13 cellular contexts compared by ENCODE assay signal in genomic region chr7:124033807-124034753, GRCh38. TPM values are rescaled to one million over a fixed set of nuclear protein-coding genes. Genes with fewer than 3 reads are reported as not detected.
DNase-seq lines count a peak whose midpoint lies in the region; ATAC-seq and TF ChIP-seq lines count a peak whose summit lies in the region.
"Had no signal": no experiment of that assay in that cellular context is flagged by ENCODE, and none has a peak within 500 bp of the region (broad histone marks: within the 10 kb centered on the region; RNA-seq: fewer than 3 reads in every experiment).

No MANE protein-coding gene starts in this region.

- TF ChIP-seq CTCF in Calu3 (IDR thresholded peaks at IDR 0.05; ENCODE audit: unreplicated experiment), result no peak
- TF ChIP-seq CTCF in glutamatergic neuron (IDR thresholded peaks at IDR 0.05; ENCODE audit: partially characterized antibody, unreplicated experiment), result no peak
- no peak for TF ChIP-seq CTCF in PC-3 (conservative IDR thresholded peaks at IDR 0.05; ENCODE audit: low read depth, low read length)

- no peaks in the 10 kb centered on the region for H3K9me3 Mint-ChIP-seq in Calu3 (ENCODE audit: low read depth, unreplicated experiment)
- H3K9me3 Mint-ChIP-seq in glutamatergic neuron (ENCODE audit: unreplicated experiment), result peaks cover 4% of the 10 kb centered on the region

- CTCF ChIA-PET in Calu3 (lab: Charles Lee) (no interaction called here), PC-3 (lab: Charles Lee) (no interaction called here)

- H3K4me3 Mint-ChIP-seq in Calu3 (ENCODE audit: low read depth, unreplicated experiment), result peak overlapping the region; percentile 98
- peak overlapping the region; percentile 81 for H3K4me3 Mint-ChIP-seq in glutamatergic neuron (ENCODE audit: unreplicated experiment)

- H3K79me2 ChIP-seq in PC-3 (ENCODE audit: low read length), result no peaks in the 10 kb centered on the region

- POLR2A ChIA-PET in PC-3 (lab: Charles Lee; ENCODE audit: unreplicated experiment), result no interaction called here

- H3K27me3 ChIP-seq in PC-3 (ENCODE audit: low read length), result peaks cover 80% of the 10 kb centered on the region

- H3K27me3 Mint-ChIP-seq in Calu3 (ENCODE audit: unreplicated experiment), result peaks cover 79% of the 10 kb centered on the region
- peaks cover 16% of the 10 kb centered on the region for H3K27me3 Mint-ChIP-seq in glutamatergic neuron (ENCODE audit: unreplicated experiment)

- intact Hi-C loops in Calu3 (cut with micrococcal nuclease; ENCODE audit: unreplicated experiment) (loop anchor here (5.0 kb wide), 1 partner anchor 107 kb away; the partner anchor contains the start of gene SPAM1), PC-3 (cut with micrococcal nuclease) (no loop called here)

- H3K9ac ChIP-seq in SK-N-MC (ENCODE audit: insufficient read length) (peak overlapping the region; percentile 86), PC-3 (ENCODE audit: low read length) (no peak overlapping the region)

- H3K36me3 Mint-ChIP-seq in Calu3 (ENCODE audit: insufficient read depth, unreplicated experiment) (peaks cover 15% of the 10 kb centered on the region), glutamatergic neuron (ENCODE audit: unreplicated experiment) (no peaks in the 10 kb centered on the region)
- H3K36me3 Mint-ChIP-seq: memory B cell had no signal

- no TSS peak for BruUV-seq in Calu3 (replicated peaks; lab: Mats Ljungman, UMichigan)
- BruUV-seq in PC-3 (replicated peaks; lab: Mats Ljungman, UMichigan), result no TSS peak

- H3K4me2 ChIP-seq in PC-3 (ENCODE audit: low read length), result no peak overlapping the region; the same call in 1 of the 2 replicates

- H3K4me3 ChIP-seq in SK-N-MC (peak overlapping the region; percentile 94), PC-3 (ENCODE audit: low read length) (no peak overlapping the region; the same call in 1 of the 2 replicates)

- H3K27ac Mint-ChIP-seq in Calu3 (ENCODE audit: unreplicated experiment) (no peak overlapping the region), glutamatergic neuron (ENCODE audit: unreplicated experiment) (peak overlapping the region; percentile 30)
- H3K27ac Mint-ChIP-seq: memory B cell had no signal

- no peak overlapping the region; the same call in 1 of the 2 replicates for H2AFZ ChIP-seq in PC-3 (ENCODE audit: low read length)

- H4K20me1 ChIP-seq in PC-3 (ENCODE audit: low read length), result no peaks in the 10 kb centered on the region

- DNase-seq in Calu3 (no peak), SK-N-MC (ENCODE audit: low read depth, low spot score) (peak; percentile 98), glutamatergic neuron (no peak), pons (ENCODE audit: low spot score) (peak; percentile 76), HPDE6-E6E7 (ENCODE audit: extremely low spot score) (no peak), PC-3 (no peak)
- DNase-seq in activated CD4-positive, alpha-beta T cell treated with anti-CD3 and anti-CD28 coated beads for 4 hours, result no peak
- DNase-seq: activated CD4-positive, CD25-positive, alpha-beta regulatory T cell; NCI-H2029 treated with DMSO at 0.1 percent for 48 hours had no signal

- no peaks in the 10 kb centered on the region for H3F3A ChIP-seq in PC-3 (ENCODE audit: low read length, unreplicated experiment)

- no peaks in the 10 kb centered on the region for H3K9me3 ChIP-seq in SK-N-MC (ENCODE audit: low read depth, low read length)
- H3K9me3 ChIP-seq in PC-3 (ENCODE audit: low read length), result no peaks in the 10 kb centered on the region
- H3K9me3 ChIP-seq: prostate gland had no signal

- H3K4me1 Mint-ChIP-seq in Calu3 (ENCODE audit: low read depth, unreplicated experiment) (peaks cover 25% of the 10 kb centered on the region), glutamatergic neuron (ENCODE audit: low read depth, unreplicated experiment) (peaks cover 1% of the 10 kb centered on the region)

- peaks cover 10% of the 10 kb centered on the region; the same call in 1 of the 2 replicates for H3K4me1 ChIP-seq in PC-3 (ENCODE audit: insufficient read depth, low read length)
- H3K4me1 ChIP-seq: prostate gland had no signal

- H3K27ac ChIP-seq in SK-N-MC (peak overlapping the region; percentile 99), PC-3 (ENCODE audit: low read length) (no peak overlapping the region)
- H3K27ac ChIP-seq: prostate gland had no signal

- H3K9me2 ChIP-seq in PC-3 (replicated peaks; ENCODE audit: low read length), result no peaks in the 10 kb centered on the region

- H3K36me3 ChIP-seq in SK-N-MC (ENCODE audit: insufficient read depth, low read length), result no peaks in the 10 kb centered on the region
- H3K36me3 ChIP-seq in PC-3 (ENCODE audit: low read depth, low read length), result no peaks in the 10 kb centered on the region
- H3K36me3 ChIP-seq: prostate gland had no signal

- no peak for ATAC-seq in HG03159 (IDR thresholded peaks at IDR 0.05; ENCODE audit: unreplicated experiment)
- ATAC-seq in PC-3, result no peak

RNA-seq across cellular contexts. Expression of gene TMEM229A, which starts 1.2 kb away (rescaled TPM):
- total RNA-seq in Calu3 (2022) (not detected in 2 replicates), glutamatergic neuron (ENCODE audit: unreplicated experiment) (not detected), PC-3 (2014; rRNA removed) (not detected in 2 replicates)
- total RNA-seq: Daoy had no signal

Comparison
In these comparisons a context has a peak if more than half of its experiments do, and no peak if none do; other contexts are left out.
1. DNase-seq: peak in SK-N-MC (single experiment) and pons (single experiment); none in Calu3 (single experiment), glutamatergic neuron (single experiment), HPDE6-E6E7 (single experiment), activated CD4-positive, alpha-beta T cell treated with anti-CD3 and anti-CD28 coated beads for 4 hours (0 of 2) and PC-3 (single experiment).